8 cellular contexts compared by ENCODE assay signal in genomic region chr5:134436523-134437339, GRCh38. TPM values are rescaled to one million over a fixed set of nuclear protein-coding genes. Genes with fewer than 3 reads are reported as not detected.
DNase-seq lines count a peak whose midpoint lies in the region; ATAC-seq and TF ChIP-seq lines count a peak whose summit lies in the region.

No MANE protein-coding gene starts in this region.

- no peaks in the 10 kb centered on the region for H3K4me1 ChIP-seq in HEK293 (ENCODE audit: control insufficient read depth, insufficient read depth, low read length)

- no peak overlapping the region for H3K4me3 Mint-ChIP-seq in WTC11
- peak overlapping the region; percentile 19 for H3K4me3 Mint-ChIP-seq in chondrocyte (ENCODE audit: unreplicated experiment)

- no peaks in the 10 kb centered on the region for H3K9me3 ChIP-seq in HEK293 (ENCODE audit: control insufficient read depth, insufficient read depth, low read depth, low read length)

- H3K27me3 Mint-ChIP-seq in WTC11 (ENCODE audit: low read depth): no peaks in the 10 kb centered on the region
- H3K27me3 Mint-ChIP-seq in chondrocyte (ENCODE audit: low read depth): peaks cover 3% of the 10 kb centered on the region

- no peaks in the 10 kb centered on the region for H3K36me3 ChIP-seq in HEK293 (ENCODE audit: control insufficient read depth in 2 of 2, insufficient read depth in 1 of 2, low read length in 2 of 2)

- no peak overlapping the region for H3K27ac ChIP-seq in HEK293 (ENCODE audit: extremely low read depth, low read depth, low read length)

- peak overlapping the region; percentile 39 for H3K27ac Mint-ChIP-seq in WTC11
- peak overlapping the region; percentile 92 for H3K27ac Mint-ChIP-seq in chondrocyte (ENCODE audit: unreplicated experiment)

- H3K4me1 Mint-ChIP-seq in WTC11: peaks cover 42% of the 10 kb centered on the region
- H3K4me1 Mint-ChIP-seq in chondrocyte (ENCODE audit: low read depth): peaks cover 32% of the 10 kb centered on the region

- CTCF ChIA-PET in HEK293 (lab: Yijun Ruan, JAX) (interaction anchor here (0.9 to 1.1 kb wide), 3 partner anchors 9 to 91 kb away, joined by 3 read pairs; partner anchors contain the start of gene CDKN2AIPNL), WTC11 (lab: Charles Lee) (no interaction called here)

- H3K9me3 Mint-ChIP-seq in WTC11 (no peaks in the 10 kb centered on the region), chondrocyte (ENCODE audit: low read depth) (no peaks in the 10 kb centered on the region)

- H3K36me3 Mint-ChIP-seq in WTC11 (peaks cover 31% of the 10 kb centered on the region), chondrocyte (ENCODE audit: low read depth) (no peaks in the 10 kb centered on the region)

- DNase-seq in GM10266 (ENCODE audit: extremely low spot score) (peak; percentile 72), NCI-H128 (lab: John Stamatoyannopoulos, UW; ENCODE audit: unreplicated experiment) (peak; percentile 29), WTC11 (ENCODE audit: low spot score) (no peak), chondrocyte (ENCODE audit: low spot score) (no peak), lung microvascular endothelial cell (ENCODE audit: low read depth in 2 of 2) (peak; percentile 86 to 88), NAMALWA (ENCODE audit: low spot score) (no peak)
- peak; percentile 31 to 39 for DNase-seq in stimulated activated CD8-positive, alpha-beta memory T cell treated with anti-CD3 and anti-CD28 coated beads, Interleukin-2, amount 100 ng/mL, for 48 hours (ENCODE audit: low read depth in 2 of 2)

- no peak overlapping the region for H3K4me3 ChIP-seq in HEK293 (ENCODE audit: low read depth, low read length)

- POLR2A ChIA-PET in HEK293 (lab: Yijun Ruan, JAX) (interaction anchor here (1.1 kb wide), 1 partner anchor 25 kb away, joined by 4 read pairs; the partner anchor contains the start of gene CDKN2AIPNL), WTC11 (lab: Charles Lee) (no interaction called here)

- no peak; the same call in 1 of the 2 replicates for ATAC-seq in WTC11

- TF ChIP-seq CTCF in GM10266 (IDR thresholded peaks at IDR 0.05; ENCODE audit: control insufficient read depth, insufficient read depth, low read depth, missing control alignments) (no peak), HEK293 (tag by site-specific recombination; IDR thresholded peaks at IDR 0.05) (no peak), WTC11 (IDR thresholded peaks at IDR 0.05) (no peak), chondrocyte (IDR thresholded peaks at IDR 0.05) (no peak)

TF ChIP-seq in HEK293, 187 proteins besides CTCF, POLR2A, EP300 and RAD21 (continues in another document):
- TF ChIP-seq ZBTB11 (tag by site-specific recombination; conservative IDR thresholded peaks at IDR 0.05; ENCODE audit: low read depth): no peak
- peak; percentile 25; the same call in 1 of the 2 replicates for TF ChIP-seq GLIS1 (tag by site-specific recombination; IDR thresholded peaks at IDR 0.05)

TF ChIP-seq in WTC11, 78 proteins besides CTCF, POLR2A, EP300 and RAD21:
- TF ChIP-seq NFE2L1 (CRISPR knock-in tag; IDR thresholded peaks at IDR 0.05) (no peak), NFATC4 (CRISPR knock-in tag; IDR thresholded peaks at IDR 0.05) (no peak), GTF2I (CRISPR knock-in tag; conservative IDR thresholded peaks at IDR 0.05) (no peak), GABPB1 (CRISPR knock-in tag; IDR thresholded peaks at IDR 0.05) (no peak), SMAD4 (CRISPR knock-in tag; IDR thresholded peaks at IDR 0.05) (no peak), NR1H2 (CRISPR knock-in tag; IDR thresholded peaks at IDR 0.05) (no peak), USF2 (CRISPR knock-in tag; IDR thresholded peaks at IDR 0.05) (no peak), ZSCAN18 (CRISPR knock-in tag; IDR thresholded peaks at IDR 0.05) (no peak), ARID4B (CRISPR knock-in tag; IDR thresholded peaks at IDR 0.05; ENCODE audit: borderline replicate concordance) (no peak), EMX1 (CRISPR knock-in tag; IDR thresholded peaks at IDR 0.05) (no peak), ZNF416 (CRISPR knock-in tag; IDR thresholded peaks at IDR 0.05) (no peak), IRF2 (CRISPR knock-in tag; IDR thresholded peaks at IDR 0.05; ENCODE audit: borderline replicate concordance, low read depth) (no peak), AR (CRISPR knock-in tag; IDR thresholded peaks at IDR 0.05) (no peak), OVOL2 (CRISPR knock-in tag; IDR thresholded peaks at IDR 0.05; ENCODE audit: borderline replicate concordance) (no peak), HMGA2 (CRISPR knock-in tag; IDR thresholded peaks at IDR 0.05) (no peak)

RNA-seq across cellular contexts. Expression of gene CDKN2AIPNL, which starts 25.1 kb away (rescaled TPM):
- total RNA-seq in WTC11 (2021) (54.3 to 60.7 TPM (median 59.8 TPM) in 3 replicates), chondrocyte (14.8 to 18.9 TPM (median 15.2 TPM) in 3 replicates), lung microvascular endothelial cell (45.8 and 52.0 TPM in 2 replicates)

Comparison
In these comparisons a context has a peak if more than half of its experiments do, and no peak if none do; other contexts are left out.
1. DNase-seq: peak in GM10266 (single experiment), NCI-H128 (single experiment), lung microvascular endothelial cell (2 of 2) and stimulated activated CD8-positive, alpha-beta memory T cell treated with anti-CD3 and anti-CD28 coated beads, Interleukin-2, amount 100 ng/mL, for 48 hours (2 of 2); none in WTC11 (single experiment), chondrocyte (single experiment) and NAMALWA (single experiment).